15 cellular contexts compared by ENCODE assay signal in the genomic region with DNA sequence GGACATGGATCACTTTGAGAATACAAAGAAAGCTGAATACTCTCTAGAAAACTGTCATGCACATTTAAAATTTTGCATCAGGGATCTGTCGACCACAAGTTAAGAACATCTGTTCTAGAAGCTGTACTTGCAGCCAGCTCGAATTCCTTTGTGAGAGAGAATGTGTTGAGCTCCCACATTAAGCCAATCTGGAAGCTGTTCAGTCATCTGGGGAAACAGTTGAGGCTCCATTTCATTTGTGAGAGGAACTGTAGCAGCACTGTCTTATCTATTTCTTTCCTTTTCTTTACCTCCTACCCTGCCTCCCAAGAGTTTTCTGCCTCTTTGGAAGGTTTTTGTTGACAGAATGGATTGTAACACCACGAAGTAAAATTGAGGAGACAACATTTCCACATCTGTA. TPM values are rescaled to one million over a fixed set of nuclear protein-coding genes. Genes with fewer than 3 reads are reported as not detected.
DNase-seq lines count a peak whose midpoint lies in the region; ATAC-seq and TF ChIP-seq lines count a peak whose summit lies in the region.
"Had no signal": no experiment of that assay in that cellular context is flagged by ENCODE, and none has a peak within 500 bp of the region (broad histone marks: within the 10 kb centered on the region; RNA-seq: fewer than 3 reads in every experiment).

No MANE protein-coding gene starts in this region.

- H3K9me2 ChIP-seq in GM23338 (ENCODE audit: insufficient read depth), result no peaks in the 10 kb centered on the region

- H4K20me1 ChIP-seq in IMR-90 (ENCODE audit: insufficient read depth, low read length) (no peaks in the 10 kb centered on the region), GM23338 (replicated peaks; ENCODE audit: insufficient read depth) (no peaks in the 10 kb centered on the region; the same call in 1 of the 2 replicates)

- H4K91ac ChIP-seq in IMR-90 (ENCODE audit: insufficient read depth, low read depth, low read length), result no peak overlapping the region

- H3K9me3 ChIP-seq in IMR-90 (ENCODE audit: control insufficient read depth, insufficient read depth, low read length), result no peaks in the 10 kb centered on the region
- no peaks in the 10 kb centered on the region for H3K9me3 ChIP-seq in CD8-positive, alpha-beta memory T cell (ENCODE audit: low read length)

- H3K36me3 ChIP-seq in IMR-90 (ENCODE audit: control insufficient read depth, insufficient read depth, low read length) (peaks cover 21% of the 10 kb centered on the region), GM23338 (ENCODE audit: insufficient read depth) (peaks cover 36% of the 10 kb centered on the region)
- peaks cover 20% of the 10 kb centered on the region for H3K36me3 ChIP-seq in CD8-positive, alpha-beta memory T cell (ENCODE audit: insufficient read depth, low read length)

- dilution Hi-C loops in IMR-90 (cut with HindIII; ENCODE audit: low sequenced_read_pairs, unreplicated experiment), result no loop called here

- H2AK5ac ChIP-seq in IMR-90 (ENCODE audit: low read depth, low read length), result no peak overlapping the region

- peak overlapping the region; percentile 26 for H3K27ac Mint-ChIP-seq in stimulated activated effector memory CD8-positive, alpha-beta T cell treated with anti-CD3 and anti-CD28 coated beads, Interleukin-12 subunit alpha, Interleukin-12 subunit beta, amount 100 ng/mL, for 72 hours
- no peak overlapping the region for H3K27ac Mint-ChIP-seq in GM23338
- H3K27ac Mint-ChIP-seq in CD8-positive, alpha-beta memory T cell, result peak overlapping the region in 1 of 8 donors; percentile 67
- H3K27ac Mint-ChIP-seq: HFFc6 had no signal

- H3K4me3 ChIP-seq in IMR-90 (ENCODE audit: insufficient read depth, low read depth, low read length), result no peak overlapping the region
- H3K4me3 ChIP-seq in fibroblast of the aortic adventitia (ENCODE audit: low read depth, low read length), result no peak overlapping the region
- H3K4me3 ChIP-seq in GM23338, result no peak overlapping the region
- H3K4me3 ChIP-seq in CD8-positive, alpha-beta memory T cell (ENCODE audit: low read length), result no peak overlapping the region
- H3K4me3 ChIP-seq: SK-N-MC had no signal

- no peak overlapping the region for H2AK9ac ChIP-seq in IMR-90 (replicated peaks; ENCODE audit: low read depth, low read length, poor library complexity)

- H2AFZ ChIP-seq in IMR-90 (replicated peaks; ENCODE audit: low read length, poor library complexity), result no peak overlapping the region
- H2AFZ ChIP-seq in GM23338, result no peak overlapping the region

- H3K56ac ChIP-seq in IMR-90 (ENCODE audit: extremely low read depth, insufficient read depth, low read length), result no peak overlapping the region

- H3K4me1 ChIP-seq in IMR-90 (ENCODE audit: control insufficient read depth, insufficient read depth, low read length), result no peaks in the 10 kb centered on the region
- H3K4me1 ChIP-seq in GM23338 (ENCODE audit: insufficient read depth), result no peaks in the 10 kb centered on the region
- no peaks in the 10 kb centered on the region for H3K4me1 ChIP-seq in CD8-positive, alpha-beta memory T cell (ENCODE audit: insufficient read depth, low read length)

- H3K14ac ChIP-seq in IMR-90 (replicated peaks; ENCODE audit: low read depth, low read length), result no peak overlapping the region

- TF ChIP-seq RAD21 in IMR-90 (IDR thresholded peaks at IDR 0.05; ENCODE audit: low read length), result no peak

- no peaks in the 10 kb centered on the region for H3K79me1 ChIP-seq in IMR-90 (ENCODE audit: low read depth in 1 of 2, low read length in 2 of 2)

- H3K27ac ChIP-seq in IMR-90 (ENCODE audit: insufficient read depth, low read length) (no peak overlapping the region), GM23338 (ENCODE audit: low read depth) (no peak overlapping the region)
- no peak overlapping the region for H3K27ac ChIP-seq in CD8-positive, alpha-beta memory T cell (ENCODE audit: low read depth, low read length)
- H3K27ac ChIP-seq: SK-N-MC had no signal

- no TSS peak for BruUV-seq in IMR-90 (replicated peaks; lab: Mats Ljungman, UMichigan)

- 40% methylated on average over 1 of the region's 3 CpGs; no CpG with 5 or more reads in 1 of the 2 experiments for WGBS in IMR-90 (ENCODE audit: extremely low coverage in 2 of 2, insufficient read length in 1 of 2), 2 experiments

- peaks cover 56% of the 10 kb centered on the region for H3K36me3 Mint-ChIP-seq in stimulated activated effector memory CD8-positive, alpha-beta T cell treated with anti-CD3 and anti-CD28 coated beads, Interleukin-12 subunit alpha, Interleukin-12 subunit beta, amount 100 ng/mL, for 72 hours
- peaks cover 32% of the 10 kb centered on the region for H3K36me3 Mint-ChIP-seq in GM23338 (ENCODE audit: low read depth)
- H3K36me3 Mint-ChIP-seq in CD8-positive, alpha-beta memory T cell, result peaks cover 4 to 71% (median 30%) of the 10 kb centered on the region in 3 donors

- H2BK120ac ChIP-seq in IMR-90 (ENCODE audit: low read depth, low read length), result no peak overlapping the region

- H3K27me3 Mint-ChIP-seq in GM23338 (ENCODE audit: insufficient read depth, low read depth, poor library complexity), result no peaks in the 10 kb centered on the region
- H3K27me3 Mint-ChIP-seq in CD8-positive, alpha-beta memory T cell, result no peaks in the 10 kb centered on the region

- TF ChIP-seq POLR2A in IMR-90 (IDR thresholded peaks at IDR 0.05; ENCODE audit: low read depth, low read length), result no peak

- H2BK20ac ChIP-seq in IMR-90 (ENCODE audit: low read depth, low read length), result no peak overlapping the region

- DNase-seq in Ammon's horn (ENCODE audit: low spot score), result peak; percentile 17
- peak; percentile 5 for DNase-seq in IMR-90
- peak; percentile 44 for DNase-seq in fibroblast of the aortic adventitia (ENCODE audit: low read depth)
- DNase-seq in stimulated activated effector memory CD8-positive, alpha-beta T cell treated with anti-CD3 and anti-CD28 coated beads, Interleukin-12 subunit alpha, Interleukin-12 subunit beta, amount 100 ng/mL, for 72 hours (ENCODE audit: low spot score in 2 of 2), result no peak
- no peak for DNase-seq in islet precursor cell
- no peak for DNase-seq in GM23338 (ENCODE audit: low spot score)
- no peak for DNase-seq in CD8-positive, alpha-beta memory T cell
- DNase-seq: Calu3; HFFc6; KBM-7; NCI-H1105; NCI-H187; NCI-H69; NK-92 treated with Interleukin-12 subunit alpha and Interleukin-12 subunit beta, amount 100 ng/mL, for 24 hours had no signal

- no peak overlapping the region for H3K4ac ChIP-seq in IMR-90 (ENCODE audit: low read depth, low read length)

- POLR2A ChIA-PET in IMR-90 (lab: Charles Lee; ENCODE audit: unreplicated experiment), result no interaction called here
- POLR2A ChIA-PET in CD8-positive, alpha-beta memory T cell (lab: Charles Lee), result no interaction called here

- H3K23ac ChIP-seq in IMR-90 (ENCODE audit: low read depth, low read length), result no peak overlapping the region

- H3K79me2 ChIP-seq in GM23338 (replicated peaks; ENCODE audit: insufficient read depth), result no peaks in the 10 kb centered on the region

- H3K9me1 ChIP-seq in IMR-90 (ENCODE audit: insufficient read depth, low read length), result peaks cover 2% of the 10 kb centered on the region; the same call in 1 of the 2 replicates

- H2BK5ac ChIP-seq in IMR-90 (ENCODE audit: low read depth, low read length, poor library complexity, severe bottlenecking), result no peak overlapping the region

- CTCF ChIA-PET in IMR-90 (lab: Yijun Ruan, JAX), result no interaction called here
- CTCF ChIA-PET in CD8-positive, alpha-beta memory T cell (lab: Charles Lee), result no interaction called here

- H3K9me3 Mint-ChIP-seq in stimulated activated effector memory CD8-positive, alpha-beta T cell treated with anti-CD3 and anti-CD28 coated beads, Interleukin-12 subunit alpha, Interleukin-12 subunit beta, amount 100 ng/mL, for 72 hours, result no peaks in the 10 kb centered on the region
- H3K9me3 Mint-ChIP-seq in GM23338, result peaks cover 1% of the 10 kb centered on the region; the same call in 2 of the 3 replicates
- H3K9me3 Mint-ChIP-seq in CD8-positive, alpha-beta memory T cell, result no peaks in the 10 kb centered on the region
- H3K9me3 Mint-ChIP-seq: HFFc6 had no signal

- no peak for TF ChIP-seq CTCF in IMR-90 (conservative IDR thresholded peaks at IDR 0.05; ENCODE audit: low read depth, low read length)
- TF ChIP-seq CTCF in fibroblast of the aortic adventitia (IDR thresholded peaks at IDR 0.05; ENCODE audit: insufficient read depth, low read length), result no peak
- no peak for TF ChIP-seq CTCF in GM23338 (conservative IDR thresholded peaks at IDR 0.05; ENCODE audit: low read depth in 2 of 2)

- H2BK15ac ChIP-seq in IMR-90 (ENCODE audit: low read depth, low read length), result no peak overlapping the region

- in situ Hi-C loops in IMR-90 (cut with MboI; ENCODE audit: low sequenced_read_pairs), result no loop called here

- H3K18ac ChIP-seq in IMR-90 (ENCODE audit: low read depth, low read length), result no peak overlapping the region

- H4K5ac ChIP-seq in IMR-90 (ENCODE audit: low read depth, low read length), result no peak overlapping the region

- no peak overlapping the region for H3K9ac ChIP-seq in IMR-90 (ENCODE audit: low read depth, low read length)

- intact Hi-C loops in IMR-90 (cut with micrococcal nuclease), result no loop called here

- no peak; the same call in 1 of the 2 replicates for ATAC-seq in IMR-90 (ENCODE audit: low read depth)
- no peak for ATAC-seq in stimulated activated effector memory CD8-positive, alpha-beta T cell treated with anti-CD3 and anti-CD28 coated beads, Interleukin-12 subunit alpha, Interleukin-12 subunit beta, amount 100 ng/mL, for 72 hours
- ATAC-seq in GM23338, result no peak

- no peak overlapping the region for H4K8ac ChIP-seq in IMR-90 (ENCODE audit: low read depth in 2 of 2, low read length in 2 of 2)

- no peaks in the 10 kb centered on the region for H3F3A ChIP-seq in GM23338 (replicated peaks; ENCODE audit: low read depth)

- H3K4me1 Mint-ChIP-seq in stimulated activated effector memory CD8-positive, alpha-beta T cell treated with anti-CD3 and anti-CD28 coated beads, Interleukin-12 subunit alpha, Interleukin-12 subunit beta, amount 100 ng/mL, for 72 hours, result no peaks in the 10 kb centered on the region
- H3K4me1 Mint-ChIP-seq in GM23338, result no peaks in the 10 kb centered on the region
- H3K4me1 Mint-ChIP-seq in CD8-positive, alpha-beta memory T cell, result peaks cover 0 to 2% (median 0%) of the 10 kb centered on the region in 3 donors

- no peaks in the 10 kb centered on the region for H3K27me3 ChIP-seq in IMR-90 (ENCODE audit: control insufficient read depth, insufficient read depth, low read length)
- no peaks in the 10 kb centered on the region for H3K27me3 ChIP-seq in GM23338 (ENCODE audit: insufficient read depth)
- no peaks in the 10 kb centered on the region for H3K27me3 ChIP-seq in CD8-positive, alpha-beta memory T cell (ENCODE audit: insufficient read depth, low read length, poor library complexity, severe bottlenecking)

- no peak overlapping the region for H3K4me3 Mint-ChIP-seq in stimulated activated effector memory CD8-positive, alpha-beta T cell treated with anti-CD3 and anti-CD28 coated beads, Interleukin-12 subunit alpha, Interleukin-12 subunit beta, amount 100 ng/mL, for 72 hours
- no peak overlapping the region for H3K4me3 Mint-ChIP-seq in GM23338
- no peak overlapping the region for H3K4me3 Mint-ChIP-seq in CD8-positive, alpha-beta memory T cell
- H3K4me3 Mint-ChIP-seq: HFFc6 had no signal

- no peak overlapping the region for H3K4me2 ChIP-seq in IMR-90 (ENCODE audit: low read depth, low read length)
- no peak overlapping the region for H3K4me2 ChIP-seq in GM23338

RNA-seq across cellular contexts. Expression of a gene that starts 50.8 kb away (rescaled TPM):
- 12.4 and 15.3 TPM in 2 replicates for total RNA-seq in IMR-90 (2012; rRNA removed)
- polyA plus RNA-seq in IMR-90 (2012; rRNA removed), result 5.9 and 6.7 TPM in 2 replicates
- polyA plus RNA-seq in IMR-90 (2012; cell fraction: cytosol; rRNA removed), result 2.2 and 4.3 TPM in 2 replicates
- 1.3 and 5.5 TPM in 2 replicates for polyA plus RNA-seq in IMR-90 (2012; cell fraction: nucleus; rRNA removed; ENCODE audit: low replicate concordance)
- 18.2 and 30.7 TPM in 2 replicates for total RNA-seq in fibroblast of the aortic adventitia (ENCODE audit: low replicate concordance)
- 24.6 and 25.0 TPM in 2 replicates for total RNA-seq in GM23338 (2014; rRNA removed; shearing (Covaris generic))
- 17.3 and 17.8 TPM in 2 replicates for polyA plus RNA-seq in GM23338 (2016; fragmentation: Nextera tagmentation; extraction: Ambion mirVana)
- 10 to 100 TPM; 18.6 to 21.4 TPM for total RNA-seq in CD8-positive, alpha-beta memory T cell
- polyA plus RNA-seq in CD8-positive, alpha-beta memory T cell, result 17.8 TPM

RNA-seq across cellular contexts. Expression of a gene that starts 50.8 kb away (rescaled TPM):
- total RNA-seq in IMR-90 (2012; rRNA removed) (3.9 and 12.8 TPM in 2 replicates), fibroblast of the aortic adventitia (ENCODE audit: low replicate concordance) (12.9 and 26.1 TPM in 2 replicates)
- polyA plus RNA-seq in IMR-90 (2012; rRNA removed) (7.8 and 8.3 TPM in 2 replicates), GM23338 (2016; fragmentation: Nextera tagmentation; extraction: Ambion mirVana) (36.1 and 41.9 TPM in 2 replicates)
- polyA plus RNA-seq in IMR-90 (2012; cell fraction: cytosol; rRNA removed), result 2.1 and 5.4 TPM in 2 replicates
- 0.63 and 3.7 TPM in 2 replicates for polyA plus RNA-seq in IMR-90 (2012; cell fraction: nucleus; rRNA removed; ENCODE audit: low replicate concordance)
- total RNA-seq in GM23338 (2014; rRNA removed; shearing (Covaris generic)), result 21.7 and 25.2 TPM in 2 replicates
- total RNA-seq in CD8-positive, alpha-beta memory T cell, result 10 to 100 TPM; 14.7 to 15.6 TPM
- polyA plus RNA-seq in CD8-positive, alpha-beta memory T cell, result 36.0 TPM

Comparison
In these comparisons a context has a peak if more than half of its experiments do, and no peak if none do; other contexts are left out.
1. DNase-seq: peak in Ammon's horn (single experiment), IMR-90 (single experiment) and fibroblast of the aortic adventitia (single experiment); none in stimulated activated effector memory CD8-positive, alpha-beta T cell treated with anti-CD3 and anti-CD28 coated beads, Interleukin-12 subunit alpha, Interleukin-12 subunit beta, amount 100 ng/mL, for 72 hours (0 of 2), islet precursor cell (single experiment), GM23338 (single experiment) and CD8-positive, alpha-beta memory T cell (0 of 5).